Comparison of ENCODE assay signal across 7 cellular contexts in genomic region chr10:115092258-115092554, GRCh38. TPM values are rescaled to one million over a fixed set of nuclear protein-coding genes. Genes with fewer than 3 reads are reported as not detected.
DNase-seq lines count a peak whose midpoint lies in the region; ATAC-seq, FAIRE-seq and TF ChIP-seq lines count a peak whose summit lies in the region.

No MANE protein-coding gene starts in this region.

- peak; percentile 19 for ATAC-seq in GM21360 (IDR thresholded peaks at IDR 0.05; ENCODE audit: unreplicated experiment)

- H3K27me3 Mint-ChIP-seq in IgD-negative memory B cell: peaks cover 16% of the 10 kb centered on the region

- H3K4me1 ChIP-seq in endothelial cell of umbilical vein (ENCODE audit: control insufficient read depth, extremely low read depth, insufficient read depth, low read length) (peaks cover 4% of the 10 kb centered on the region), parathyroid adenoma (peaks cover 2% of the 10 kb centered on the region), Karpas-422 (ENCODE audit: low read length) (no peaks in the 10 kb centered on the region)

- H3K9ac ChIP-seq in endothelial cell of umbilical vein (replicated peaks; ENCODE audit: extremely low read depth, insufficient read depth, low read length) (no peak overlapping the region), parathyroid adenoma (no peak overlapping the region), Karpas-422 (ENCODE audit: low read length) (no peak overlapping the region)

- POLR2A ChIA-PET in endothelial cell of umbilical vein (lab: Charles Lee): no interaction called here

- TF ChIP-seq POLR2A in endothelial cell of umbilical vein (IDR thresholded peaks at IDR 0.05; ENCODE audit: low read depth, low read length): no peak

- peaks cover 30 to 58% of the 10 kb centered on the region in 2 experiments for H3K27me3 ChIP-seq in endothelial cell of umbilical vein (ENCODE audit: control insufficient read depth in 2 of 2, insufficient read depth in 2 of 2, low read length in 2 of 2)
- H3K27me3 ChIP-seq in parathyroid adenoma (ENCODE audit: control insufficient read depth, insufficient read depth, low read length): no peaks in the 10 kb centered on the region
- H3K27me3 ChIP-seq in Karpas-422 (ENCODE audit: low read length): no peaks in the 10 kb centered on the region

- no peaks in the 10 kb centered on the region for H3K9me2 ChIP-seq in Karpas-422 (replicated peaks; ENCODE audit: insufficient read depth, low read length)

- H3K9me1 ChIP-seq in endothelial cell of umbilical vein (replicated peaks; ENCODE audit: control insufficient read depth, extremely low read depth, insufficient read depth, low read length): no peaks in the 10 kb centered on the region

- DNase-seq in endothelial cell of umbilical vein (ENCODE audit: low read depth, low spot score): no peak
- no peak for DNase-seq in Karpas-422
- DNase-seq in NCI-H226: no peak
- DNase-seq in NCI-H187 treated with DMSO at 0.1 percent for 48 hours (lab: John Stamatoyannopoulos, UW): no peak

- H3K4me3 Mint-ChIP-seq in IgD-negative memory B cell: peak overlapping the region; percentile 84 to 95 (median 90)

- peak overlapping the region in 2 of 3 donors; percentile 13 to 88 for H3K27ac Mint-ChIP-seq in IgD-negative memory B cell

- TF ChIP-seq CTCF in endothelial cell of umbilical vein (IDR thresholded peaks at IDR 0.05; ENCODE audit: extremely low read depth in 1 of 2, insufficient read depth in 1 of 2, low read depth in 1 of 2, low read length in 2 of 2): no peak
- TF ChIP-seq CTCF in parathyroid adenoma (IDR thresholded peaks at IDR 0.05): no peak

- no peak for FAIRE-seq in endothelial cell of umbilical vein (lab: Jason Lieb, UNC)

- peak overlapping the region; percentile 52 for H3K4me2 ChIP-seq in endothelial cell of umbilical vein (ENCODE audit: insufficient read depth, low read length)
- peak overlapping the region; percentile 56 for H3K4me2 ChIP-seq in parathyroid adenoma (ENCODE audit: low read length)
- H3K4me2 ChIP-seq in Karpas-422 (ENCODE audit: low read depth, low read length, poor library complexity, severe bottlenecking): no peak overlapping the region

- intact Hi-C loops in endothelial cell of umbilical vein (cut with micrococcal nuclease): loop anchor here (2.0 to 10.0 kb wide), 2 partner anchors 107 to 215 kb away; no protein-coding TSS in a partner anchor

- peaks cover 0 to 4% (median 0%) of the 10 kb centered on the region in 3 donors for H3K9me3 Mint-ChIP-seq in IgD-negative memory B cell

- H3K27ac ChIP-seq in endothelial cell of umbilical vein (ENCODE audit: insufficient read depth, low read depth, low read length): no peak overlapping the region
- peak overlapping the region; percentile 13 for H3K27ac ChIP-seq in parathyroid adenoma
- H3K27ac ChIP-seq in Karpas-422 (ENCODE audit: low read length): no peak overlapping the region

- CTCF ChIA-PET in endothelial cell of umbilical vein (lab: Charles Lee): interaction anchor here (0.7 kb wide), 1 partner anchor 50 kb away, joined by 3 read pairs; no protein-coding TSS in a partner anchor

- peaks cover 5 to 13% (median 10%) of the 10 kb centered on the region in 3 donors for H3K4me1 Mint-ChIP-seq in IgD-negative memory B cell

- H4K20me1 ChIP-seq in endothelial cell of umbilical vein (replicated peaks; ENCODE audit: control insufficient read depth, extremely low read depth, insufficient read depth, low read length) (no peaks in the 10 kb centered on the region), Karpas-422 (ENCODE audit: insufficient read depth, low read depth, low read length) (no peaks in the 10 kb centered on the region)

- peak overlapping the region in 2 of 3 experiments; percentile 44 to 51 for H3K4me3 ChIP-seq in endothelial cell of umbilical vein (replicated peaks in 1 of 3; ENCODE audit: insufficient read depth in 1 of 3, low read depth in 1 of 3, low read length in 3 of 3)
- peak overlapping the region; percentile 39 for H3K4me3 ChIP-seq in parathyroid adenoma (ENCODE audit: low read depth, low read length)
- no peak overlapping the region for H3K4me3 ChIP-seq in Karpas-422 (ENCODE audit: low read length)

- BruUV-seq in endothelial cell of umbilical vein (replicated peaks; lab: Mats Ljungman, UMichigan): no TSS peak

- dilution Hi-C loops in endothelial cell of umbilical vein (cut with MboI; ENCODE audit: extremely low pct_ligation_motif_present, low sequenced_read_pairs): no loop called here

- H3K36me3 ChIP-seq in endothelial cell of umbilical vein (ENCODE audit: control insufficient read depth in 2 of 2, extremely low read depth in 1 of 2, insufficient read depth in 2 of 2, low read length in 2 of 2): no peaks in the 10 kb centered on the region
- no peaks in the 10 kb centered on the region for H3K36me3 ChIP-seq in parathyroid adenoma (ENCODE audit: control insufficient read depth, insufficient read depth, low read length)
- H3K36me3 ChIP-seq in Karpas-422 (ENCODE audit: insufficient read depth, low read length): no peaks in the 10 kb centered on the region

- H2AFZ ChIP-seq in endothelial cell of umbilical vein (ENCODE audit: low read depth, low read length): peak overlapping the region; percentile 82
- H2AFZ ChIP-seq in parathyroid adenoma: peak overlapping the region; percentile 85
- no peak overlapping the region for H2AFZ ChIP-seq in Karpas-422 (ENCODE audit: low read length)

- H3K79me2 ChIP-seq in endothelial cell of umbilical vein (ENCODE audit: control insufficient read depth, insufficient read depth, low read length): no peaks in the 10 kb centered on the region
- H3K79me2 ChIP-seq in parathyroid adenoma: no peaks in the 10 kb centered on the region
- no peaks in the 10 kb centered on the region for H3K79me2 ChIP-seq in Karpas-422 (ENCODE audit: low read length)

- H3K36me3 Mint-ChIP-seq in IgD-negative memory B cell: no peaks in the 10 kb centered on the region

- H3K9me3 ChIP-seq in endothelial cell of umbilical vein (replicated peaks; ENCODE audit: control insufficient read depth, insufficient read depth, low read length) (no peaks in the 10 kb centered on the region), parathyroid adenoma (ENCODE audit: control insufficient read depth, low read length) (no peaks in the 10 kb centered on the region), Karpas-422 (ENCODE audit: low read length) (no peaks in the 10 kb centered on the region)

TF ChIP-seq in endothelial cell of umbilical vein, 7 proteins besides CTCF, POLR2A, EP300 and RAD21:
- TF ChIP-seq EZH2 (IDR thresholded peaks at IDR 0.05; ENCODE audit: borderline replicate concordance, low read depth, low read length, severe bottlenecking) (peak; percentile 48), MYC (IDR thresholded peaks at IDR 0.05; ENCODE audit: low read depth, low read length) (no peak)

RNA-seq across cellular contexts. Expression of gene ATRNL1, which starts 1.0 kb away (rescaled TPM):
- 2.5 TPM for polyA plus RNA-seq in IgD-negative memory B cell
- not detected in 2 replicates for total RNA-seq in endothelial cell of umbilical vein
- polyA plus RNA-seq in endothelial cell of umbilical vein: not detected in 2 replicates
- polyA plus RNA-seq in endothelial cell of umbilical vein (2011; cell fraction: cytosol; rRNA removed): 0.03 TPM in 1 of 2 replicates, not detected in the other
- 0.12 TPM in 1 of 2 replicates, not detected in the other for polyA plus RNA-seq in endothelial cell of umbilical vein (2011; cell fraction: nucleus; rRNA removed)
- polyA plus RNA-seq in endothelial cell of umbilical vein (2012): not detected in 2 replicates
- polyA minus RNA-seq in endothelial cell of umbilical vein: not detected in 2 replicates
- not detected for polyA minus RNA-seq in endothelial cell of umbilical vein (2011; cell fraction: cytosol; rRNA and poly(A)+ RNA removed)
- not detected in 2 replicates for polyA minus RNA-seq in endothelial cell of umbilical vein (2011; cell fraction: nucleus; rRNA and poly(A)+ RNA removed)
- not detected in 2 replicates for total RNA-seq in Karpas-422 (2014; rRNA removed; shearing (Covaris generic); ENCODE audit: low replicate concordance)
